In the genomic region with DNA sequence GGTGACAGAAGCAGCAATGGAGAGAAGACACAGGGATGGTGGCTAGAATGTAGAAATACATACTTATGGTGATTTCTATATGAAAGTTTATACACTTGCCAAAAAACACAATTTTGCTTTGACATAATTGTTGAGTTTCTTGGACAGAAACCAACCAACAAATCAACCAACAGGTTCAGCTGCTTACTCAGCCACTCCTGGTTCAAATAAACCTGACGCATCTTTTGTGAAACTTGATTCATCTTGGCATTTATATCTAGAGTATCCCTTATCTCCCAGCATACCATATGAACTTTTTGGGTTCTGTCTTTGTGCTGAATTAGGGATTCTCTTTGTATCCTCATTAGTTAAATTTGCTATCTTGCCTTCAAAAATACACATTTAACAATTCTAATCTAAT, we compare ENCODE assay signal across 22 cellular contexts. TPM values are rescaled to one million over a fixed set of nuclear protein-coding genes. Genes with fewer than 3 reads are reported as not detected.
"Had no signal": no experiment of that assay in that cellular context is flagged by ENCODE, and none has a peak within 500 bp of the region (broad histone marks: within the 10 kb centered on the region; RNA-seq: fewer than 3 reads in every experiment).

No MANE protein-coding gene starts in this region.

- H3K4me3 Mint-ChIP-seq: naive thymus-derived CD8-positive, alpha-beta T cell; nephron progenitor cell; stimulated activated memory B cell treated with anti-CD40 and anti-IgM and Interleukin-4, amounts not matched to agents 10 μg/mL and 1 μg/mL and 100 μg/mL, for 72 hours had no signal

- H3K4me1 Mint-ChIP-seq: naive thymus-derived CD8-positive, alpha-beta T cell; nephron progenitor cell; stimulated activated memory B cell treated with anti-CD40 and anti-IgM and Interleukin-4, amounts not matched to agents 10 μg/mL and 1 μg/mL and 100 μg/mL, for 72 hours had no signal

- H3K27me3 Mint-ChIP-seq: stimulated activated memory B cell treated with anti-CD40 and anti-IgM and Interleukin-4, amounts not matched to agents 10 μg/mL and 1 μg/mL and 100 μg/mL, for 72 hours had no signal

- H3K4me3 ChIP-seq: dorsolateral prefrontal cortex, esophagus squamous epithelium, gastrocnemius medialis, left lung, psoas muscle, sigmoid colon, thoracic aorta, tibial nerve, upper lobe of left lung had no signal

- H3K27ac ChIP-seq: dorsolateral prefrontal cortex, gastrocnemius medialis, left lung, psoas muscle, sigmoid colon, thoracic aorta, tibial nerve, upper lobe of left lung had no signal

- H3K36me3 ChIP-seq: esophagus squamous epithelium, gastrocnemius medialis, left lung, sigmoid colon, thoracic aorta, tibial nerve, upper lobe of left lung had no signal

- DNase-seq: dorsolateral prefrontal cortex; effector CD4-positive, alpha-beta T cell; esophagus squamous epithelium; gastrocnemius medialis; head of caudate nucleus; left cardiac atrium; left lung; mesendoderm; naive thymus-derived CD8-positive, alpha-beta T cell; nephron progenitor cell; nucleus accumbens; psoas muscle; right cardiac atrium; sigmoid colon; stimulated activated CD4-positive, alpha-beta T cell treated with anti-CD3 and anti-CD28 coated beads, Interleukin-4, amount 100 ng/mL, for 4 hours; stimulated activated naive CD8-positive, alpha-beta T cell treated with anti-CD3 and anti-CD28 coated beads, Interleukin-15, Interleukin-2, amounts not matched to agents 100 U/mL and 50 U/mL, for 24 hours; upper lobe of left lung had no signal

- H3K4me1 ChIP-seq: gastrocnemius medialis, left lung, psoas muscle, sigmoid colon, tibial nerve, upper lobe of left lung had no signal

- H3K9me3 Mint-ChIP-seq: naive thymus-derived CD8-positive, alpha-beta T cell; nephron progenitor cell; stimulated activated memory B cell treated with anti-CD40 and anti-IgM and Interleukin-4, amounts not matched to agents 10 μg/mL and 1 μg/mL and 100 μg/mL, for 72 hours had no signal

- H3K36me3 Mint-ChIP-seq: naive thymus-derived CD8-positive, alpha-beta T cell; stimulated activated memory B cell treated with anti-CD40 and anti-IgM and Interleukin-4, amounts not matched to agents 10 μg/mL and 1 μg/mL and 100 μg/mL, for 72 hours had no signal

- H3K27ac Mint-ChIP-seq: naive thymus-derived CD8-positive, alpha-beta T cell; nephron progenitor cell; stimulated activated memory B cell treated with anti-CD40 and anti-IgM and Interleukin-4, amounts not matched to agents 10 μg/mL and 1 μg/mL and 100 μg/mL, for 72 hours had no signal

- FAIRE-seq: colon, urothelium cell line had no signal

- ATAC-seq: gastrocnemius medialis; left cardiac atrium; left lung; naive thymus-derived CD8-positive, alpha-beta T cell; psoas muscle; right cardiac atrium; stimulated activated memory B cell treated with anti-CD40 and anti-IgM and Interleukin-4, amounts not matched to agents 10 μg/mL and 1 μg/mL and 100 μg/mL, for 72 hours; stimulated activated naive CD8-positive, alpha-beta T cell treated with anti-CD3 and anti-CD28 coated beads, Interleukin-15, Interleukin-2, amounts not matched to agents 100 U/mL and 50 U/mL, for 24 hours had no signal

- H3K27me3 ChIP-seq: esophagus squamous epithelium, gastrocnemius medialis, left lung, sigmoid colon, tibial nerve, upper lobe of left lung had no signal

- H3K9me3 ChIP-seq: esophagus squamous epithelium, gastrocnemius medialis, left lung, psoas muscle, sigmoid colon, thoracic aorta, tibial nerve, upper lobe of left lung had no signal

RNA-seq across cellular contexts. Expression of gene ERBB4, which starts 54.1 kb away (rescaled TPM):
- total RNA-seq: naive thymus-derived CD8-positive, alpha-beta T cell had no signal
- polyA plus RNA-seq: naive thymus-derived CD8-positive, alpha-beta T cell had no signal
